8 cellular contexts compared by ENCODE assay signal in genomic region chrX:30570505-30570904, GRCh38. TPM values are rescaled to one million over a fixed set of nuclear protein-coding genes. Genes with fewer than 3 reads are reported as not detected.
A peak's percentile ranks its signal among the peaks of the same experiment; 100 is the strongest.
DNase-seq lines count a peak whose midpoint lies in the region; ATAC-seq and TF ChIP-seq lines count a peak whose summit lies in the region.

No MANE protein-coding gene starts in this region.

- no peaks in the 10 kb centered on the region for H3K9me3 Mint-ChIP-seq in neural progenitor cell

- H3K4me2 ChIP-seq in Loucy (ENCODE audit: low read depth, low read length, poor library complexity, severe bottlenecking) = no peak overlapping the region
- no peak overlapping the region for H3K4me2 ChIP-seq in neural progenitor cell

- H3K9me3 ChIP-seq in Loucy (ENCODE audit: insufficient read depth, low read depth, low read length) = no peaks in the 10 kb centered on the region
- H3K9me3 ChIP-seq in colonic mucosa = no peaks in the 10 kb centered on the region
- no peaks in the 10 kb centered on the region for H3K9me3 ChIP-seq in neural progenitor cell (ENCODE audit: low read depth)
- H3K9me3 ChIP-seq in sigmoid colon = no peaks in the 10 kb centered on the region

- H3K4me3 ChIP-seq in Loucy (ENCODE audit: low read length, poor library complexity, severe bottlenecking) = no peak overlapping the region
- H3K4me3 ChIP-seq in colonic mucosa = no peak overlapping the region
- no peak overlapping the region for H3K4me3 ChIP-seq in neural progenitor cell
- no peak overlapping the region for H3K4me3 ChIP-seq in sigmoid colon

- no peak overlapping the region for H3K27ac Mint-ChIP-seq in neural progenitor cell

- H3K9ac ChIP-seq in Loucy (ENCODE audit: low read depth, low read length, poor library complexity, severe bottlenecking) (no peak overlapping the region), colonic mucosa (ENCODE audit: low read depth in 2 of 2, low read length in 2 of 2) (no peak overlapping the region), neural progenitor cell (no peak overlapping the region)

- no peak for ATAC-seq in GM18520 (IDR thresholded peaks at IDR 0.05; ENCODE audit: unreplicated experiment)

- TF ChIP-seq POLR2A in sigmoid colon (IDR thresholded peaks at IDR 0.05) = no peak

- TF ChIP-seq EP300 in sigmoid colon (IDR thresholded peaks at IDR 0.05) = no peak

- H3K27me3 ChIP-seq in Loucy (ENCODE audit: insufficient read depth, low read length, poor library complexity, severe bottlenecking) (no peaks in the 10 kb centered on the region), colonic mucosa (no peaks in the 10 kb centered on the region), neural progenitor cell (no peaks in the 10 kb centered on the region), sigmoid colon (no peaks in the 10 kb centered on the region)

- WGBS in sigmoid colon, 2 donors = 64 to 83% methylated on average over 1 of the region's 1 CpG

- H3K36me3 ChIP-seq in Loucy (ENCODE audit: insufficient read depth, low read length) (no peaks in the 10 kb centered on the region), colonic mucosa (no peaks in the 10 kb centered on the region), neural progenitor cell (no peaks in the 10 kb centered on the region), sigmoid colon (no peaks in the 10 kb centered on the region)

- H2AFZ ChIP-seq in Loucy (ENCODE audit: low read length) (no peak overlapping the region), neural progenitor cell (replicated peaks) (no peak overlapping the region)

- no peaks in the 10 kb centered on the region for H3K9me2 ChIP-seq in Loucy (replicated peaks; ENCODE audit: low read depth, low read length)

- H3K4me3 Mint-ChIP-seq in neural progenitor cell = no peak overlapping the region

- no peaks in the 10 kb centered on the region for H4K20me1 ChIP-seq in Loucy (ENCODE audit: insufficient read depth, low read length, poor library complexity, severe bottlenecking)
- no peaks in the 10 kb centered on the region for H4K20me1 ChIP-seq in neural progenitor cell (ENCODE audit: low read depth)

- H3K27ac ChIP-seq in colonic mucosa = no peak overlapping the region
- H3K27ac ChIP-seq in neural progenitor cell = no peak overlapping the region
- no peak overlapping the region for H3K27ac ChIP-seq in sigmoid colon

- intact Hi-C loops in colonic mucosa (cut with DNase I) (no loop called here), sigmoid colon (cut with DNase I) (loop anchor here (5.0 kb wide), 1 partner anchor 142 kb away; no protein-coding TSS in a partner anchor)

- no peaks in the 10 kb centered on the region for H3F3A ChIP-seq in Loucy (ENCODE audit: low read depth)
- no peaks in the 10 kb centered on the region for H3F3A ChIP-seq in neural progenitor cell (ENCODE audit: low read depth)

- peak; percentile 2 for DNase-seq in DMS53 treated with DMSO at 0.1 percent for 48 hours (lab: John Stamatoyannopoulos, UW; ENCODE audit: unreplicated experiment)
- no peak for DNase-seq in colonic mucosa
- no peak for DNase-seq in neural progenitor cell (ENCODE audit: low spot score)
- DNase-seq in DMS79 (lab: John Stamatoyannopoulos, UW) = no peak
- no peak for DNase-seq in NCI-H226
- no peak for DNase-seq in sigmoid colon

- no peaks in the 10 kb centered on the region for H3K4me1 Mint-ChIP-seq in neural progenitor cell

- no peaks in the 10 kb centered on the region for H3K27me3 Mint-ChIP-seq in neural progenitor cell (ENCODE audit: insufficient read depth, low read depth)

- H3K36me3 Mint-ChIP-seq in neural progenitor cell = no peaks in the 10 kb centered on the region

- H3K79me2 ChIP-seq in Loucy (ENCODE audit: insufficient read depth, low read length) = no peaks in the 10 kb centered on the region
- no peaks in the 10 kb centered on the region for H3K79me2 ChIP-seq in neural progenitor cell (ENCODE audit: low read depth)

- TF ChIP-seq CTCF in Loucy (conservative IDR thresholded peaks at IDR 0.05; ENCODE audit: low read length) = peak; percentile 46
- TF ChIP-seq CTCF in colonic mucosa (IDR thresholded peaks at IDR 0.05) = peak; percentile 60
- peak; percentile 55 for TF ChIP-seq CTCF in neural progenitor cell (IDR thresholded peaks at IDR 0.05)
- peak in 2 of 4 experiments; percentile 25 to 45 for TF ChIP-seq CTCF in sigmoid colon (IDR thresholded peaks at IDR 0.05)

- no peaks in the 10 kb centered on the region for H3K4me1 ChIP-seq in Loucy (ENCODE audit: insufficient read depth, low read length, poor library complexity, severe bottlenecking)
- H3K4me1 ChIP-seq in colonic mucosa = no peaks in the 10 kb centered on the region
- no peaks in the 10 kb centered on the region for H3K4me1 ChIP-seq in neural progenitor cell
- H3K4me1 ChIP-seq in sigmoid colon = no peaks in the 10 kb centered on the region

RNA-seq across cellular contexts. Expression of gene TASL, which starts 7.1 kb away (rescaled TPM):
- 1 to 10 TPM in 1 of 2 donors, under 1 TPM in 1; 0.49 to 1.1 TPM for total RNA-seq in colonic mucosa
- total RNA-seq in neural progenitor cell (ENCODE audit: low replicate concordance) = not detected in 2 replicates
- total RNA-seq in sigmoid colon = 1 to 10 TPM in 3 of 4 donors, not detected in 1; 1.1 to 1.5 (median 1.4) TPM
- 1 to 10 TPM; 1.2 to 2.8 (median 1.8) TPM for polyA plus RNA-seq in sigmoid colon
